ENCODE assay signal across 1 cellular context in the genomic region with DNA sequence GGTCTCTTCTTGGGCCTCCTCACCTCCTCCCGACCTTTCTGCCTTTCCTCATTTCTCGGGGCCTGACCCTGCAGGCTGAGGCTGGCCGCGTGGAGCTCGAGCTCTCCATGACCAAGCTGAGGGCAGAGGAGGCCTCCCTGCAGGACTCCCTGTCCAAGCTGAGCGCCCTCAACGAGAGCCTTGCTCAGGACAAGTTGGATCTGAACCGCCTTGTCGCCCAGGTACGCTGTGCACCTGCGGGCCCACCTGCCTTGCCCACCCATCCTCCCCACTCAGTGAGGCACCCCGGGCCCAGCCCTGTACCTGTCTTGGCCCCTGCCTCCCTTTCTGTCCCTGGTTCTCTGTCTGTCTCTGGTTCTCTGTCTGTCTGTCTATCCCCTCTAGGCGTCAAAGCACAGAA. TPM values are rescaled to one million over a fixed set of nuclear protein-coding genes. Genes with fewer than 3 reads are reported as not detected.
"Had no signal": no experiment of that assay in that cellular context is flagged by ENCODE, and none has a peak within 500 bp of the region (broad histone marks: within the 10 kb centered on the region; RNA-seq: fewer than 3 reads in every experiment).

No MANE protein-coding gene starts in this region.

RNA-seq across cellular contexts. Expression of a gene that starts 50.4 kb away (rescaled TPM):
- total RNA-seq: M059J had no signal
